ENCODE assay signal across 8 cellular contexts in genomic region chr10:21278491-21279216, GRCh38.
DNase-seq lines count a peak whose midpoint lies in the region; ATAC-seq lines count a peak whose summit lies in the region.

No MANE protein-coding gene starts in this region.

- H3K9me3 Mint-ChIP-seq in CD4-positive, CD25-positive, alpha-beta regulatory T cell: peaks cover 0 to 2% (median 0%) of the 10 kb centered on the region in 7 donors
- H3K9me3 Mint-ChIP-seq in stimulated activated effector memory CD8-positive, alpha-beta T cell treated with anti-CD3 and anti-CD28 coated beads, Interleukin-12 subunit alpha, Interleukin-12 subunit beta, amount 100 ng/mL, for 72 hours: no peaks in the 10 kb centered on the region

- peak in 2 of 3 donors; percentile 15 to 69 for DNase-seq in CD4-positive, CD25-positive, alpha-beta regulatory T cell
- DNase-seq in NCI-H774 (lab: John Stamatoyannopoulos, UW): peak; percentile 75
- DNase-seq in activated CD8-positive, alpha-beta memory T cell treated with anti-CD3 and anti-CD28 coated beads for 24 hours: peak; percentile 82
- peak; percentile 52 for DNase-seq in epidermal melanocyte (ENCODE audit: insufficient read length, low spot score)
- DNase-seq in myocyte (ENCODE audit: low read depth): peak; percentile 93
- DNase-seq in stimulated activated effector memory CD8-positive, alpha-beta T cell treated with anti-CD3 and anti-CD28 coated beads, Interleukin-12 subunit alpha, Interleukin-12 subunit beta, amount 100 ng/mL, for 72 hours (ENCODE audit: low spot score in 2 of 2): peak; percentile 42 to 85

- H3K4me1 ChIP-seq in CD4-positive, CD25-positive, alpha-beta regulatory T cell (ENCODE audit: control insufficient read depth, insufficient read depth, low read length, poor library complexity, severe bottlenecking): no peaks in the 10 kb centered on the region

- H3K36me3 Mint-ChIP-seq in CD4-positive, CD25-positive, alpha-beta regulatory T cell: no peaks in the 10 kb centered on the region
- H3K36me3 Mint-ChIP-seq in stimulated activated effector memory CD8-positive, alpha-beta T cell treated with anti-CD3 and anti-CD28 coated beads, Interleukin-12 subunit alpha, Interleukin-12 subunit beta, amount 100 ng/mL, for 72 hours: no peaks in the 10 kb centered on the region

- H3K27me3 ChIP-seq in CD4-positive, CD25-positive, alpha-beta regulatory T cell (ENCODE audit: control insufficient read depth, insufficient read depth, low read length): no peaks in the 10 kb centered on the region

- H3K27ac ChIP-seq in CD4-positive, CD25-positive, alpha-beta regulatory T cell (ENCODE audit: insufficient read depth, low read length, poor library complexity, severe bottlenecking): no peak overlapping the region

- no peaks in the 10 kb centered on the region for H3K4me1 Mint-ChIP-seq in CD4-positive, CD25-positive, alpha-beta regulatory T cell
- H3K4me1 Mint-ChIP-seq in stimulated activated effector memory CD8-positive, alpha-beta T cell treated with anti-CD3 and anti-CD28 coated beads, Interleukin-12 subunit alpha, Interleukin-12 subunit beta, amount 100 ng/mL, for 72 hours: no peaks in the 10 kb centered on the region

- peaks cover 10% of the 10 kb centered on the region for H3K27me3 Mint-ChIP-seq in CD4-positive, CD25-positive, alpha-beta regulatory T cell

- no peak overlapping the region for H3K4me3 Mint-ChIP-seq in CD4-positive, CD25-positive, alpha-beta regulatory T cell
- H3K4me3 Mint-ChIP-seq in stimulated activated effector memory CD8-positive, alpha-beta T cell treated with anti-CD3 and anti-CD28 coated beads, Interleukin-12 subunit alpha, Interleukin-12 subunit beta, amount 100 ng/mL, for 72 hours: no peak overlapping the region

- ATAC-seq in CD4-positive, CD25-positive, alpha-beta regulatory T cell (ENCODE audit: low read depth in 2 of 2): no peak
- ATAC-seq in GM19043 (IDR thresholded peaks at IDR 0.05; ENCODE audit: low read depth, unreplicated experiment): peak; percentile 89
- ATAC-seq in HG03354 (IDR thresholded peaks at IDR 0.05; ENCODE audit: poor library complexity, severe bottlenecking, unreplicated experiment): peak; percentile 95
- ATAC-seq in stimulated activated effector memory CD8-positive, alpha-beta T cell treated with anti-CD3 and anti-CD28 coated beads, Interleukin-12 subunit alpha, Interleukin-12 subunit beta, amount 100 ng/mL, for 72 hours: peak; percentile 71

- no peak overlapping the region for H3K27ac Mint-ChIP-seq in CD4-positive, CD25-positive, alpha-beta regulatory T cell
- H3K27ac Mint-ChIP-seq in stimulated activated effector memory CD8-positive, alpha-beta T cell treated with anti-CD3 and anti-CD28 coated beads, Interleukin-12 subunit alpha, Interleukin-12 subunit beta, amount 100 ng/mL, for 72 hours: no peak overlapping the region

- H3K36me3 ChIP-seq in CD4-positive, CD25-positive, alpha-beta regulatory T cell (ENCODE audit: control insufficient read depth, insufficient read depth, low read length): no peaks in the 10 kb centered on the region

- H3K9me3 ChIP-seq in CD4-positive, CD25-positive, alpha-beta regulatory T cell (ENCODE audit: control insufficient read depth in 2 of 2, low read length in 2 of 2): no peaks in the 10 kb centered on the region

- H3K4me3 ChIP-seq in CD4-positive, CD25-positive, alpha-beta regulatory T cell (ENCODE audit: low read depth, low read length): no peak overlapping the region

Comparison
In these comparisons a context has a peak if more than half of its experiments do, and no peak if none do; other contexts are left out.
1. ATAC-seq: peak in GM19043 (single experiment), HG03354 (single experiment) and stimulated activated effector memory CD8-positive, alpha-beta T cell treated with anti-CD3 and anti-CD28 coated beads, Interleukin-12 subunit alpha, Interleukin-12 subunit beta, amount 100 ng/mL, for 72 hours (single experiment); none in CD4-positive, CD25-positive, alpha-beta regulatory T cell (0 of 2).
2. DNase-seq: peak in every context shown above with its lines; median percentile 93 in myocyte; 82 in activated CD8-positive, alpha-beta memory T cell treated with anti-CD3 and anti-CD28 coated beads for 24 hours; 75 in NCI-H774; 64 in stimulated activated effector memory CD8-positive, alpha-beta T cell treated with anti-CD3 and anti-CD28 coated beads, Interleukin-12 subunit alpha, Interleukin-12 subunit beta, amount 100 ng/mL, for 72 hours; 52 in epidermal melanocyte; 42 in CD4-positive, CD25-positive, alpha-beta regulatory T cell.